30 cellular contexts compared by ENCODE assay signal in the genomic region with DNA sequence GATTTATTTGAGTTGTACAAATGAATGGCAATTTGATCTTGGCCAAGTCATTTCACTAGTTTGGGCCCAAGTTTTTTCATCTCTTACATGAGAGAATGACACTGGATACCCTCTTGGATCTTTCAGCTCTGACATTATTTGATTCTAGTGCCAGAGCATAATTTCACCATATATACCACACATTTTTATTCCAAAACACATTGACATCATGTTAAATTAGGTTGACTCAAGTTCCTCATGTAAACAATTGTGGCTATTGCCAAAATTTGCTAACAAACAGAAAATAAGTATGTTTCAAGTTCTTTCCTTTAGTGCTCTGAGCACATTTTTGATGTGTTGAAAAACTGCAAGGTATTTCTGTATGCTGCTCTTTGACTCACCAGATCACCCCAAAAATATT.
"Had no signal": no experiment of that assay in that cellular context is flagged by ENCODE, and none has a peak within 500 bp of the region (broad histone marks: within the 10 kb centered on the region; RNA-seq: fewer than 3 reads in every experiment).

No MANE protein-coding gene starts in this region.

- H3K27ac ChIP-seq: brain microvascular endothelial cell, colonic mucosa, dorsolateral prefrontal cortex, gastroesophageal sphincter had no signal

- H3K4me1 Mint-ChIP-seq: activated CD4-positive, alpha-beta memory T cell treated with anti-CD3 and anti-CD28 coated beads, Interleukin-2, amount 10 ng/mL, durations not matched to agents 7 days and 5 days; activated CD4-positive, alpha-beta T cell treated with anti-CD3 and anti-CD28 coated beads, Interleukin-2, amount 10 ng/mL, durations not matched to agents 7 days and 5 days; activated naive CD4-positive, alpha-beta T cell treated with anti-CD3 and anti-CD28 coated beads, Interleukin-2, amount 10 ng/mL, durations not matched to agents 7 days and 5 days; activated naive CD8-positive, alpha-beta T cell treated with anti-CD3 and anti-CD28 coated beads, Interleukin-2, amount 10 ng/mL, durations not matched to agents 7 days and 5 days; endodermal cell; WTC11 had no signal

- H3K9me3 Mint-ChIP-seq: activated T-cell treated with anti-CD3 and anti-CD28 coated beads, Interleukin-2, amount 50 U/mL, for 24 hours had no signal

- ATAC-seq: activated naive CD4-positive, alpha-beta T cell treated with anti-CD3 and anti-CD28 coated beads, Interleukin-2, amount 50 U/mL, for 72 hours; activated T-cell treated with anti-CD3 and anti-CD28 coated beads, Interleukin-2, amount 50 U/mL, for 72 hours; esophagus mucosa; WTC11 had no signal

- H3K4me3 Mint-ChIP-seq: activated CD4-positive, alpha-beta memory T cell treated with anti-CD3 and anti-CD28 coated beads, Interleukin-2, amount 10 ng/mL, durations not matched to agents 7 days and 5 days; activated CD4-positive, alpha-beta T cell treated with anti-CD3 and anti-CD28 coated beads, Interleukin-2, amount 10 ng/mL, durations not matched to agents 7 days and 5 days; activated naive CD4-positive, alpha-beta T cell treated with anti-CD3 and anti-CD28 coated beads, Interleukin-2, amount 10 ng/mL, durations not matched to agents 7 days and 5 days; activated naive CD8-positive, alpha-beta T cell treated with anti-CD3 and anti-CD28 coated beads, Interleukin-2, amount 10 ng/mL, durations not matched to agents 7 days and 5 days; activated T-cell treated with anti-CD3 and anti-CD28 coated beads, Interleukin-2, amount 50 U/mL, for 24 hours; activated T-cell treated with anti-CD3 and anti-CD28 coated beads, Interleukin-2, amount 50 U/mL, for 72 hours; dendritic cell treated with granulocyte-macrophage colony-stimulating factor and Interleukin-4, amounts not matched to agents 40 ng/mL and 50 ng/mL, for 4 days; endodermal cell; WTC11 had no signal

- DNase-seq: activated CD4-positive, alpha-beta memory T cell treated with anti-CD3 and anti-CD28 coated beads, Interleukin-2, amount 10 ng/mL, durations not matched to agents 7 days and 5 days; activated CD4-positive, alpha-beta T cell treated with anti-CD3 and anti-CD28 coated beads for 1 hour; activated CD4-positive, alpha-beta T cell treated with anti-CD3 and anti-CD28 coated beads for 4 hours; activated CD4-positive, alpha-beta T cell treated with anti-CD3 and anti-CD28 coated beads, Interleukin-2, amount 10 ng/mL, durations not matched to agents 7 days and 5 days; activated CD4-positive, alpha-beta T cell treated with anti-CD3 and anti-CD28 coated beads, Interleukin-2, amount 50 U/mL, for 4 hours; activated CD8-positive, alpha-beta memory T cell treated with anti-CD3 and anti-CD28 coated beads, Interleukin-2, amount 50 U/mL, for 48 hours; activated gamma-delta T cell; activated naive CD4-positive, alpha-beta T cell; activated naive CD4-positive, alpha-beta T cell treated with anti-CD3 and anti-CD28 coated beads, Interleukin-2, amount 10 ng/mL, durations not matched to agents 7 days and 5 days; activated naive CD8-positive, alpha-beta T cell treated with anti-CD3 and anti-CD28 coated beads, Interleukin-2, amount 10 ng/mL, durations not matched to agents 7 days and 5 days; activated T-cell treated with anti-CD3 and anti-CD28 coated beads for 4 hours; activated T-cell treated with anti-CD3 and anti-CD28 coated beads, Interleukin-2, amount 50 U/mL, for 24 hours; activated T-cell treated with anti-CD3 and anti-CD28 coated beads, Interleukin-2, amount 50 U/mL, for 72 hours; amniotic stem cell; anterior cingulate cortex; brain microvascular endothelial cell; central memory CD4-positive, alpha-beta T cell; cerebellar nuclear complex; colonic mucosa; dorsolateral prefrontal cortex; effector memory CD4-positive, alpha-beta T cell; endodermal cell; foreskin melanocyte; head of caudate nucleus; T-helper 2 cell had no signal

- H3K27ac Mint-ChIP-seq: activated CD4-positive, alpha-beta memory T cell treated with anti-CD3 and anti-CD28 coated beads, Interleukin-2, amount 10 ng/mL, durations not matched to agents 7 days and 5 days; activated CD4-positive, alpha-beta T cell treated with anti-CD3 and anti-CD28 coated beads, Interleukin-2, amount 10 ng/mL, durations not matched to agents 7 days and 5 days; activated naive CD4-positive, alpha-beta T cell treated with anti-CD3 and anti-CD28 coated beads, Interleukin-2, amount 10 ng/mL, durations not matched to agents 7 days and 5 days; activated naive CD4-positive, alpha-beta T cell treated with anti-CD3 and anti-CD28 coated beads, Interleukin-2, amount 50 U/mL, for 72 hours; activated naive CD8-positive, alpha-beta T cell treated with anti-CD3 and anti-CD28 coated beads, Interleukin-2, amount 10 ng/mL, durations not matched to agents 7 days and 5 days; activated T-cell treated with anti-CD3 and anti-CD28 coated beads, Interleukin-2, amount 50 U/mL, for 24 hours; activated T-cell treated with anti-CD3 and anti-CD28 coated beads, Interleukin-2, amount 50 U/mL, for 72 hours; dendritic cell treated with granulocyte-macrophage colony-stimulating factor and Interleukin-4, amounts not matched to agents 40 ng/mL and 50 ng/mL, for 4 days; endodermal cell; WTC11 had no signal

- H3K27me3 Mint-ChIP-seq: activated CD4-positive, alpha-beta memory T cell treated with anti-CD3 and anti-CD28 coated beads, Interleukin-2, amount 10 ng/mL, durations not matched to agents 7 days and 5 days; activated CD4-positive, alpha-beta T cell treated with anti-CD3 and anti-CD28 coated beads, Interleukin-2, amount 10 ng/mL, durations not matched to agents 7 days and 5 days; activated naive CD4-positive, alpha-beta T cell treated with anti-CD3 and anti-CD28 coated beads, Interleukin-2, amount 10 ng/mL, durations not matched to agents 7 days and 5 days; activated naive CD8-positive, alpha-beta T cell treated with anti-CD3 and anti-CD28 coated beads, Interleukin-2, amount 10 ng/mL, durations not matched to agents 7 days and 5 days; activated T-cell treated with anti-CD3 and anti-CD28 coated beads, Interleukin-2, amount 50 U/mL, for 24 hours; dendritic cell treated with granulocyte-macrophage colony-stimulating factor and Interleukin-4, amounts not matched to agents 40 ng/mL and 50 ng/mL, for 4 days had no signal

- H3K36me3 Mint-ChIP-seq: activated naive CD4-positive, alpha-beta T cell treated with anti-CD3 and anti-CD28 coated beads, Interleukin-2, amount 10 ng/mL, durations not matched to agents 7 days and 5 days; activated naive CD4-positive, alpha-beta T cell treated with anti-CD3 and anti-CD28 coated beads, Interleukin-2, amount 50 U/mL, for 72 hours; activated naive CD8-positive, alpha-beta T cell treated with anti-CD3 and anti-CD28 coated beads, Interleukin-2, amount 10 ng/mL, durations not matched to agents 7 days and 5 days had no signal

- H3K4me3 ChIP-seq: colonic mucosa, dorsolateral prefrontal cortex, gastroesophageal sphincter had no signal
